ENCODE assay signal across 22 cellular contexts in genomic region chr3:71376911-71377310, GRCh38.
DNase-seq lines count a peak whose midpoint lies in the region; ATAC-seq, FAIRE-seq and TF ChIP-seq lines count a peak whose summit lies in the region.
"Had no signal": no experiment of that assay in that cellular context is flagged by ENCODE, and none has a peak within 500 bp of the region (broad histone marks: within the 10 kb centered on the region; RNA-seq: fewer than 3 reads in every experiment).

No MANE protein-coding gene starts in this region.

- H3K79me2 ChIP-seq in HepG2 (ENCODE audit: insufficient read depth, low read length) (peaks cover 9% of the 10 kb centered on the region), mesendoderm (ENCODE audit: control insufficient read depth, insufficient read depth, low read length) (no peaks in the 10 kb centered on the region)

- H3K23ac ChIP-seq in mesendoderm (ENCODE audit: low read length): no peak overlapping the region

- TF ChIP-seq EP300 in HepG2 (IDR thresholded peaks at IDR 0.05; ENCODE audit: low read depth in 2 of 2, low read length in 2 of 2) (no peak), HepG2 (CRISPR knock-in tag; IDR thresholded peaks at IDR 0.05; ENCODE audit: borderline replicate concordance) (no peak)

- in situ Hi-C loops in HepG2 (cut with HindIII; ENCODE audit: extremely low pct_ligation_motif_present, low pct_unique_long_range_greater_than_20kb): no loop called here

- WGBS in HepG2 (ENCODE audit: low lambda C conversion rate): 84% methylated on average over 4 of the region's 4 CpGs
- WGBS in right lobe of liver (ENCODE audit: insufficient coverage, low coverage, low lambda C conversion rate, missing lambda C conversion rate): 84% methylated on average over 4 of the region's 4 CpGs
- no CpG with 5 or more reads among the region's 4 CpGs for WGBS in mesendoderm (ENCODE audit: extremely low coverage, insufficient coverage, low lambda C conversion rate)

- TF ChIP-seq RAD21 in HepG2 (CRISPR knock-in tag; IDR thresholded peaks at IDR 0.05): no peak

- TF ChIP-seq POLR2A in HepG2 (IDR thresholded peaks at IDR 0.05; ENCODE audit: insufficient read depth in 1 of 2, low read depth in 2 of 2, low read length in 2 of 2): no peak
- no peak for TF ChIP-seq POLR2A in right lobe of liver (IDR thresholded peaks at IDR 0.05)

- no peaks in the 10 kb centered on the region for H3K9me3 Mint-ChIP-seq in activated naive CD8-positive, alpha-beta T cell (ENCODE audit: low read depth)
- no peaks in the 10 kb centered on the region for H3K9me3 Mint-ChIP-seq in stimulated activated naive CD8-positive, alpha-beta T cell treated with anti-CD3 and anti-CD28 coated beads, Interleukin-15, amount 100 ng/mL, for 72 hours
- H3K9me3 Mint-ChIP-seq: CD14-positive monocyte; dendritic cell treated with granulocyte-macrophage colony-stimulating factor and Interleukin-4, amounts not matched to agents 40 ng/mL and 50 ng/mL, for 4 days; natural killer cell had no signal

- H3K4me1 ChIP-seq in HepG2 (ENCODE audit: insufficient read depth, low read length) (peaks cover 34% of the 10 kb centered on the region), right lobe of liver (peaks cover 0 to 36% (median 8%) of the 10 kb centered on the region in 4 donors), mesendoderm (ENCODE audit: control insufficient read depth, low read depth, low read length) (peaks cover 4% of the 10 kb centered on the region)
- H3K4me1 ChIP-seq: uterus had no signal

- no peak overlapping the region for H4K8ac ChIP-seq in mesendoderm (ENCODE audit: low read depth, low read length)

- POLR2A ChIA-PET in HepG2 (lab: Yijun Ruan, JAX): no interaction called here

- H3K4me2 ChIP-seq in HepG2 (ENCODE audit: low read depth, low read length) (no peak overlapping the region), mesendoderm (ENCODE audit: low read length) (no peak overlapping the region)
- H3K4me2 ChIP-seq: KMS-11 had no signal

- H3K27me3 ChIP-seq in HepG2 (ENCODE audit: control insufficient read depth in 1 of 2, insufficient read depth in 2 of 2, low read length in 2 of 2) (no peaks in the 10 kb centered on the region), right lobe of liver (no peaks in the 10 kb centered on the region), mesendoderm (ENCODE audit: insufficient read depth, low read length, poor library complexity) (no peaks in the 10 kb centered on the region)
- H3K27me3 ChIP-seq: uterus had no signal

- H3K27ac Mint-ChIP-seq in activated naive CD8-positive, alpha-beta T cell: peak overlapping the region; percentile 85
- peak overlapping the region; percentile 67 to 80 for H3K27ac Mint-ChIP-seq in stimulated activated naive CD8-positive, alpha-beta T cell treated with anti-CD3 and anti-CD28 coated beads, Interleukin-15, amount 100 ng/mL, for 72 hours
- H3K27ac Mint-ChIP-seq: activated CD8-positive, alpha-beta memory T cell treated with anti-CD3 and anti-CD28 coated beads, Interleukin-2, amount 10 ng/mL, durations not matched to agents 7 days and 5 days; CD14-positive monocyte; dendritic cell treated with granulocyte-macrophage colony-stimulating factor and Interleukin-4, amounts not matched to agents 40 ng/mL and 50 ng/mL, for 4 days; natural killer cell had no signal

- H3K56ac ChIP-seq in mesendoderm (ENCODE audit: low read length): no peak overlapping the region

- no peak overlapping the region for H3K9ac ChIP-seq in HepG2 (ENCODE audit: insufficient read depth, low read depth, low read length)
- no peak overlapping the region for H3K9ac ChIP-seq in mesendoderm (ENCODE audit: low read length)
- H3K9ac ChIP-seq: KMS-11 had no signal

- peaks cover 16% of the 10 kb centered on the region for H3K36me3 Mint-ChIP-seq in activated naive CD8-positive, alpha-beta T cell
- H3K36me3 Mint-ChIP-seq: natural killer cell had no signal

- no peak for FAIRE-seq in HepG2 (lab: Jason Lieb, UNC)

- peaks cover 7% of the 10 kb centered on the region; the same call in 1 of the 2 replicates for H4K20me1 ChIP-seq in HepG2 (ENCODE audit: insufficient read depth, low read length)

- intact Hi-C loops in HepG2 (cut with micrococcal nuclease; ENCODE audit: unreplicated experiment): no loop called here
- intact Hi-C loops in right lobe of liver (cut with DNase I): no loop called here

- H3K27ac ChIP-seq in HepG2 (ENCODE audit: extremely low read length, insufficient read depth, low read length): no peak overlapping the region
- H3K27ac ChIP-seq in right lobe of liver: no peak overlapping the region
- H3K27ac ChIP-seq in mesendoderm (ENCODE audit: low read depth, low read length): no peak overlapping the region
- H3K27ac ChIP-seq: KMS-11, uterus had no signal

- no peak overlapping the region for H2AK5ac ChIP-seq in mesendoderm (ENCODE audit: low read length)

- no peak overlapping the region for H4K5ac ChIP-seq in mesendoderm (ENCODE audit: low read length)

- no peak overlapping the region for H2BK120ac ChIP-seq in mesendoderm (ENCODE audit: low read depth, low read length)

- no peak overlapping the region for H2BK5ac ChIP-seq in mesendoderm (ENCODE audit: low read length)

- peaks cover 89% of the 10 kb centered on the region for H3K4me1 Mint-ChIP-seq in activated naive CD8-positive, alpha-beta T cell (ENCODE audit: low read depth)
- peaks cover 94% of the 10 kb centered on the region for H3K4me1 Mint-ChIP-seq in stimulated activated naive CD8-positive, alpha-beta T cell treated with anti-CD3 and anti-CD28 coated beads, Interleukin-15, amount 100 ng/mL, for 72 hours

- no peak overlapping the region for H2AFZ ChIP-seq in HepG2 (ENCODE audit: low read length)

- ATAC-seq in HepG2 (no peak), right lobe of liver (no peak), HG02981 (IDR thresholded peaks at IDR 0.05; ENCODE audit: unreplicated experiment) (peak; percentile 63)
- ATAC-seq in stimulated activated naive CD8-positive, alpha-beta T cell treated with anti-CD3 and anti-CD28 coated beads, Interleukin-15, amount 100 ng/mL, for 72 hours: peak; percentile 68
- ATAC-seq: activated CD8-positive, alpha-beta memory T cell treated with anti-CD3 and anti-CD28 coated beads, Interleukin-2, amount 10 ng/mL, durations not matched to agents 7 days and 5 days; HCT116; left cardiac atrium; natural killer cell had no signal

- no peak overlapping the region for H3K4ac ChIP-seq in mesendoderm (ENCODE audit: low read depth, low read length)

- H3K4me3 Mint-ChIP-seq in activated naive CD8-positive, alpha-beta T cell: no peak overlapping the region
- H3K4me3 Mint-ChIP-seq in stimulated activated naive CD8-positive, alpha-beta T cell treated with anti-CD3 and anti-CD28 coated beads, Interleukin-15, amount 100 ng/mL, for 72 hours: peak overlapping the region; percentile 12 to 43
- H3K4me3 Mint-ChIP-seq: activated CD8-positive, alpha-beta memory T cell treated with anti-CD3 and anti-CD28 coated beads, Interleukin-2, amount 10 ng/mL, durations not matched to agents 7 days and 5 days; CD14-positive monocyte; dendritic cell treated with granulocyte-macrophage colony-stimulating factor and Interleukin-4, amounts not matched to agents 40 ng/mL and 50 ng/mL, for 4 days; natural killer cell had no signal

- H3K4me3 ChIP-seq in HepG2 (replicated peaks in 1 of 3; ENCODE audit: insufficient read depth in 1 of 3, low read depth in 2 of 3, low read length in 3 of 3) (no peak overlapping the region), right lobe of liver (no peak overlapping the region), mesendoderm (ENCODE audit: low read length) (no peak overlapping the region)
- H3K4me3 ChIP-seq: uterus had no signal

- H2BK15ac ChIP-seq in mesendoderm (replicated peaks; ENCODE audit: low read depth): no peak overlapping the region

- no peak for DNase-seq in HepG2 (ENCODE audit: low spot score)
- DNase-seq in right lobe of liver: no peak
- DNase-seq in stimulated activated naive CD8-positive, alpha-beta T cell treated with anti-CD3 and anti-CD28 coated beads, Interleukin-15, amount 100 ng/mL, for 72 hours: peak in 1 of 2 donors; percentile 42
- no peak for DNase-seq in mesendoderm
- no peak for DNase-seq in hippocampal formation (lab: John Stamatoyannopoulos, UW)
- no peak for DNase-seq in SHP77 treated with DMSO at 0.1 percent for 48 hours (lab: John Stamatoyannopoulos, UW)
- DNase-seq: activated CD4-positive, alpha-beta T cell treated with anti-CD3 and anti-CD28 coated beads for 1 hour; activated CD8-positive, alpha-beta memory T cell treated with anti-CD3 and anti-CD28 coated beads, Interleukin-2, amount 10 ng/mL, durations not matched to agents 7 days and 5 days; activated effector memory CD4-positive, alpha-beta T cell treated with Interleukin-2 at 50 U/mL for 16 hours; anterior cingulate cortex; left cardiac atrium; natural killer cell; NCI-H2029; NCI-H2227 treated with DMSO at 0.1 percent for 48 hours; NCI-H748 treated with DMSO at 0.1 percent for 48 hours; uterus had no signal

- CTCF ChIA-PET in HepG2 (lab: Yijun Ruan, JAX; ENCODE audit: low intra/inter-chr PET ratio, low total read pairs): no interaction called here

- no peaks in the 10 kb centered on the region for H3K27me3 Mint-ChIP-seq in activated naive CD8-positive, alpha-beta T cell
- H3K27me3 Mint-ChIP-seq in stimulated activated naive CD8-positive, alpha-beta T cell treated with anti-CD3 and anti-CD28 coated beads, Interleukin-15, amount 100 ng/mL, for 72 hours: no peaks in the 10 kb centered on the region
- H3K27me3 Mint-ChIP-seq: dendritic cell treated with granulocyte-macrophage colony-stimulating factor and Interleukin-4, amounts not matched to agents 40 ng/mL and 50 ng/mL, for 4 days had no signal

- no peak overlapping the region for H3K18ac ChIP-seq in mesendoderm (ENCODE audit: low read length)

- no peaks in the 10 kb centered on the region; a peak in 1 of 5 replicates for H3K36me3 ChIP-seq in HepG2 (replicated peaks in 1 of 2; ENCODE audit: control insufficient read depth in 1 of 2, insufficient read depth in 2 of 2, low read length in 2 of 2)
- H3K36me3 ChIP-seq in right lobe of liver: no peaks in the 10 kb centered on the region
- no peaks in the 10 kb centered on the region for H3K36me3 ChIP-seq in mesendoderm (ENCODE audit: control insufficient read depth, insufficient read depth, low read length)
- H3K36me3 ChIP-seq: uterus had no signal

- no peaks in the 10 kb centered on the region for H3K79me1 ChIP-seq in mesendoderm (ENCODE audit: low read length)

- H3K9me3 ChIP-seq in HepG2 (ENCODE audit: low read length): no peaks in the 10 kb centered on the region
- no peaks in the 10 kb centered on the region for H3K9me3 ChIP-seq in right lobe of liver
- H3K9me3 ChIP-seq: uterus had no signal

- no peak for TF ChIP-seq CTCF in HepG2 (CRISPR knock-in tag; IDR thresholded peaks at IDR 0.05)
- no peak for TF ChIP-seq CTCF in right lobe of liver (IDR thresholded peaks at IDR 0.05)

- no TSS peak for BruUV-seq in HepG2 (replicated peaks; lab: Mats Ljungman, UMichigan)

TF ChIP-seq in HepG2, 621 proteins besides CTCF, POLR2A, EP300 and RAD21:
- TF ChIP-seq SRSF9 (IDR thresholded peaks at IDR 0.05; ENCODE audit: borderline replicate concordance, insufficient read depth, low read depth, low read length, poor library complexity, severe bottlenecking): no peak
- TF ChIP-seq ELF4 (CRISPR knock-in tag; IDR thresholded peaks at IDR 0.05; ENCODE audit: borderline replicate concordance): 0 out of 2 replicates have a peak, but pooled peaks have one; percentile 32

Comparison
In these comparisons a context has a peak if more than half of its experiments do, and no peak if none do; other contexts are left out.
1. ATAC-seq: peak in HG02981 (single experiment) and stimulated activated naive CD8-positive, alpha-beta T cell treated with anti-CD3 and anti-CD28 coated beads, Interleukin-15, amount 100 ng/mL, for 72 hours (single experiment); none in HepG2 (single experiment) and right lobe of liver (0 of 4).